ENCODE assay signal across 10 cellular contexts in the genomic region with DNA sequence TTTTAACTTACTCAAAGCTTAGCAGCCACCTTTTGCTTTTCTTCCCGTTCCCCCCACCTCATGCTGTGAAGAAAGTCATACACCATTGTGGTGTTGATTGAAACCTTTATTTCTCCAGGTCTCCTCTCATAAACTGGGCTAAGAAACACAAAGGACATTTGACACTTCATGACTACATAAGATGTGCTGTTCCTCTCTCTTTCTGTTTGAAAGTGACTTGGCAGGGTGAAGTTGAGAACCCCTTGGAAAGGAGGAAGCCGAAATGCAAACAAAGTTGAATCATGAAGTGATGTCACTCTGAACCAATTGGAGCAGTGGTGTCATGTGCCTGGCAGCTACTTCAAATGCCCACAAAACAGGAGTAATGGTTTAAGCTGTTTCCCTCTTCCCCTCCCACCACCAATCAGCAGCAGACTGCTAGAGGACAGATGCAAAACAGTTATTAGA.
DNase-seq lines count a peak whose midpoint lies in the region; ATAC-seq and TF ChIP-seq lines count a peak whose summit lies in the region.
"Had no signal": no experiment of that assay in that cellular context is flagged by ENCODE, and none has a peak within 500 bp of the region (broad histone marks: within the 10 kb centered on the region; RNA-seq: fewer than 3 reads in every experiment).

No MANE protein-coding gene starts in this region.

- WGBS in hepatocyte (ENCODE audit: low lambda C conversion rate, missing lambda C conversion rate) = 40% methylated on average over 2 of the region's 2 CpGs
- whole genome bisulfite sequencing in upper lobe of left lung, 2 donors = 35 to 43% methylated on average over 2 of the region's 2 CpGs

- peak; percentile 12 for DNase-seq in activated CD4-positive, alpha-beta T cell treated with anti-CD3 and anti-CD28 coated beads for 36 hours
- DNase-seq in activated CD4-positive, alpha-beta T cell treated with anti-CD3 and anti-CD28 coated beads, Interleukin-2, amount 10 ng/mL, durations not matched to agents 24 days and 14 days = no peak
- DNase-seq in RKO (ENCODE audit: low spot score) (peak; percentile 87), hepatocyte (ENCODE audit: low spot score) (peak; percentile 50), upper lobe of left lung (peak in 1 of 2 donors; percentile 48), DMS 273 treated with DMSO at 0.1 percent for 48 hours (lab: John Stamatoyannopoulos, UW) (no peak)
- no peak for DNase-seq in stimulated activated CD4-positive, alpha-beta T cell treated with anti-CD3 and anti-CD28 coated beads, Interleukin-4, amount 100 ng/mL, for 1 hour
- DNase-seq: T-helper 1 cell had no signal

- H3K9me2 ChIP-seq in hepatocyte (replicated peaks; ENCODE audit: insufficient read depth) = no peaks in the 10 kb centered on the region

- H3K9me3 Mint-ChIP-seq in activated CD4-positive, alpha-beta T cell treated with anti-CD3 and anti-CD28 coated beads for 36 hours (ENCODE audit: low read depth) = peaks cover 26% of the 10 kb centered on the region
- peaks cover 27% of the 10 kb centered on the region for H3K9me3 Mint-ChIP-seq in activated CD4-positive, alpha-beta T cell treated with anti-CD3 and anti-CD28 coated beads, Interleukin-2, amount 10 ng/mL, durations not matched to agents 24 days and 14 days
- H3K9me3 Mint-ChIP-seq in stimulated activated memory B cell treated with anti-CD40 and anti-IgM and Interleukin-4, amounts not matched to agents 10 μg/mL and 1 μg/mL and 100 μg/mL, for 72 hours = peaks cover 16% of the 10 kb centered on the region

- H3K4me3 ChIP-seq in hepatocyte (no peak overlapping the region), upper lobe of left lung (no peak overlapping the region)
- H3K4me3 ChIP-seq: BLaER1 had no signal

- POLR2A ChIA-PET in activated CD4-positive, alpha-beta T cell treated with anti-CD3 and anti-CD28 coated beads for 36 hours (lab: Charles Lee) = no interaction called here

- H3K36me3 ChIP-seq in hepatocyte (replicated peaks; ENCODE audit: insufficient read depth, low read depth) = no peaks in the 10 kb centered on the region
- H3K36me3 ChIP-seq in upper lobe of left lung = no peaks in the 10 kb centered on the region

- no peak overlapping the region for H3K4me2 ChIP-seq in hepatocyte
- H3K4me2 ChIP-seq: BLaER1 had no signal

- intact Hi-C loops in activated CD4-positive, alpha-beta T cell treated with anti-CD3 and anti-CD28 coated beads for 36 hours (cut with DNase I, micrococcal nuclease) = no loop called here
- intact Hi-C loops in activated CD4-positive, alpha-beta T cell treated with anti-CD3 and anti-CD28 coated beads, Interleukin-2, amount 10 ng/mL, durations not matched to agents 24 days and 14 days (cut with micrococcal nuclease) = no loop called here

- H3K79me2 ChIP-seq in hepatocyte = peaks cover 68% of the 10 kb centered on the region

- no peak overlapping the region for H3K27ac Mint-ChIP-seq in activated CD4-positive, alpha-beta T cell treated with anti-CD3 and anti-CD28 coated beads for 36 hours
- H3K27ac Mint-ChIP-seq in activated CD4-positive, alpha-beta T cell treated with anti-CD3 and anti-CD28 coated beads, Interleukin-2, amount 10 ng/mL, durations not matched to agents 24 days and 14 days = no peak overlapping the region
- H3K27ac Mint-ChIP-seq in stimulated activated memory B cell treated with anti-CD40 and anti-IgM and Interleukin-4, amounts not matched to agents 10 μg/mL and 1 μg/mL and 100 μg/mL, for 72 hours = no peak overlapping the region

- H4K20me1 ChIP-seq in hepatocyte (ENCODE audit: insufficient read depth, poor library complexity, severe bottlenecking) = peaks cover 8% of the 10 kb centered on the region

- H3K27me3 ChIP-seq in hepatocyte (no peaks in the 10 kb centered on the region), upper lobe of left lung (no peaks in the 10 kb centered on the region)
- H3K27me3 ChIP-seq: BLaER1 had no signal

- H3K4me1 Mint-ChIP-seq in activated CD4-positive, alpha-beta T cell treated with anti-CD3 and anti-CD28 coated beads for 36 hours = peaks cover 6% of the 10 kb centered on the region
- peaks cover 2% of the 10 kb centered on the region for H3K4me1 Mint-ChIP-seq in activated CD4-positive, alpha-beta T cell treated with anti-CD3 and anti-CD28 coated beads, Interleukin-2, amount 10 ng/mL, durations not matched to agents 24 days and 14 days
- H3K4me1 Mint-ChIP-seq in stimulated activated memory B cell treated with anti-CD40 and anti-IgM and Interleukin-4, amounts not matched to agents 10 μg/mL and 1 μg/mL and 100 μg/mL, for 72 hours = no peaks in the 10 kb centered on the region

- H3K27ac ChIP-seq in hepatocyte (peak overlapping the region; percentile 51), upper lobe of left lung (peak overlapping the region in 2 of 4 donors; percentile 43 to 45)
- H3K27ac ChIP-seq: BLaER1 had no signal

- TF ChIP-seq CTCF in hepatocyte (IDR thresholded peaks at IDR 0.05; ENCODE audit: poor library complexity) (no peak), upper lobe of left lung (IDR thresholded peaks at IDR 0.05) (no peak)

- TF ChIP-seq EP300 in upper lobe of left lung (IDR thresholded peaks at IDR 0.05) = no peak

- peaks cover 9% of the 10 kb centered on the region for H3K4me1 ChIP-seq in hepatocyte (ENCODE audit: insufficient read depth)
- H3K4me1 ChIP-seq in upper lobe of left lung = peaks cover 0 to 27% (median 5%) of the 10 kb centered on the region in 4 donors

- no peaks in the 10 kb centered on the region for H3K27me3 Mint-ChIP-seq in activated CD4-positive, alpha-beta T cell treated with anti-CD3 and anti-CD28 coated beads for 36 hours
- no peaks in the 10 kb centered on the region for H3K27me3 Mint-ChIP-seq in activated CD4-positive, alpha-beta T cell treated with anti-CD3 and anti-CD28 coated beads, Interleukin-2, amount 10 ng/mL, durations not matched to agents 24 days and 14 days
- H3K27me3 Mint-ChIP-seq in stimulated activated memory B cell treated with anti-CD40 and anti-IgM and Interleukin-4, amounts not matched to agents 10 μg/mL and 1 μg/mL and 100 μg/mL, for 72 hours = no peaks in the 10 kb centered on the region

- H3K4me3 Mint-ChIP-seq in activated CD4-positive, alpha-beta T cell treated with anti-CD3 and anti-CD28 coated beads for 36 hours = no peak overlapping the region
- no peak overlapping the region for H3K4me3 Mint-ChIP-seq in activated CD4-positive, alpha-beta T cell treated with anti-CD3 and anti-CD28 coated beads, Interleukin-2, amount 10 ng/mL, durations not matched to agents 24 days and 14 days
- no peak overlapping the region for H3K4me3 Mint-ChIP-seq in stimulated activated memory B cell treated with anti-CD40 and anti-IgM and Interleukin-4, amounts not matched to agents 10 μg/mL and 1 μg/mL and 100 μg/mL, for 72 hours

- peaks cover 48% of the 10 kb centered on the region for H3K36me3 Mint-ChIP-seq in activated CD4-positive, alpha-beta T cell treated with anti-CD3 and anti-CD28 coated beads for 36 hours (ENCODE audit: low read depth)
- H3K36me3 Mint-ChIP-seq in activated CD4-positive, alpha-beta T cell treated with anti-CD3 and anti-CD28 coated beads, Interleukin-2, amount 10 ng/mL, durations not matched to agents 24 days and 14 days (ENCODE audit: low read depth) = peaks cover 13% of the 10 kb centered on the region
- H3K36me3 Mint-ChIP-seq in stimulated activated memory B cell treated with anti-CD40 and anti-IgM and Interleukin-4, amounts not matched to agents 10 μg/mL and 1 μg/mL and 100 μg/mL, for 72 hours = peaks cover 11% of the 10 kb centered on the region

- TF ChIP-seq POLR2A in upper lobe of left lung (IDR thresholded peaks at IDR 0.05) = no peak

- no peak overlapping the region for H2AFZ ChIP-seq in hepatocyte

- H3K9me3 ChIP-seq in hepatocyte (ENCODE audit: low read depth) = no peaks in the 10 kb centered on the region
- peaks cover 5 to 18% (median 7%) of the 10 kb centered on the region in 4 donors for H3K9me3 ChIP-seq in upper lobe of left lung

- peak; percentile 73 for ATAC-seq in activated CD4-positive, alpha-beta T cell treated with anti-CD3 and anti-CD28 coated beads for 36 hours
- ATAC-seq in upper lobe of left lung (ENCODE audit: low FRiP score in 2 of 2) = peak; percentile 67 to 81
- no peak for ATAC-seq in stimulated activated memory B cell treated with anti-CD40 and anti-IgM and Interleukin-4, amounts not matched to agents 10 μg/mL and 1 μg/mL and 100 μg/mL, for 72 hours

- CTCF ChIA-PET in activated CD4-positive, alpha-beta T cell treated with anti-CD3 and anti-CD28 coated beads for 36 hours (lab: Charles Lee) = interaction anchor here (0.7 to 2.2 kb wide), 3 partner anchors 27 to 137 kb away, joined by 3 to 10 read pairs (median 5); no protein-coding TSS in a partner anchor

Comparison
In these comparisons a context has a peak if more than half of its experiments do, and no peak if none do; other contexts are left out.
1. DNase-seq: peak in activated CD4-positive, alpha-beta T cell treated with anti-CD3 and anti-CD28 coated beads for 36 hours (single experiment), RKO (single experiment) and hepatocyte (single experiment); none in activated CD4-positive, alpha-beta T cell treated with anti-CD3 and anti-CD28 coated beads, Interleukin-2, amount 10 ng/mL, durations not matched to agents 24 days and 14 days (single experiment), DMS 273 treated with DMSO at 0.1 percent for 48 hours (single experiment) and stimulated activated CD4-positive, alpha-beta T cell treated with anti-CD3 and anti-CD28 coated beads, Interleukin-4, amount 100 ng/mL, for 1 hour (single experiment).